In genomic region chr16:67872631-67873434, GRCh38 we compare ENCODE assay signal across 8 cellular contexts. TPM values are rescaled to one million over a fixed set of nuclear protein-coding genes. Genes with fewer than 3 reads are reported as not detected.
DNase-seq lines count a peak whose midpoint lies in the region; ATAC-seq and TF ChIP-seq lines count a peak whose summit lies in the region.

Gene EDC4 (plus strand): TSS chr16:67873052. CDS start chr16:67873262, 210 bp downstream.

- peak within 1 kb of the TSS; percentile 95 for H3K4me3 Mint-ChIP-seq in neural crest cell

- 1 to 7% (median 2%) methylated on average over 17 to 72 of the region's 72 CpGs for WGBS in stomach, 5 donors

- no peak for TF ChIP-seq CTCF in foreskin fibroblast (IDR thresholded peaks at IDR 0.05; ENCODE audit: low read depth, low read length)
- no peak for TF ChIP-seq CTCF in neural crest cell (conservative IDR thresholded peaks at IDR 0.05)
- no peak for TF ChIP-seq CTCF in stomach (IDR thresholded peaks at IDR 0.05)

- H3K27me3 ChIP-seq in SJCRH30 (no peaks in the 10 kb centered on the region), stomach (no peaks in the 10 kb centered on the region)

- H3K36me3 ChIP-seq in SJCRH30 (peaks cover 4% of the 10 kb centered on the region), stomach (peaks cover 42 to 63% (median 59%) of the 10 kb centered on the region in 4 donors)

- H3K4me3 ChIP-seq in SJCRH30 (peak within 1 kb of the TSS; percentile 97), foreskin fibroblast (ENCODE audit: low read depth in 1 of 2, low read length in 2 of 2) (peak within 1 kb of the TSS; percentile 88 to 94), stomach (peak within 1 kb of the TSS; percentile 95 to 97 (median 96))

- ATAC-seq in GM19452 (IDR thresholded peaks at IDR 0.05; ENCODE audit: unreplicated experiment) = peak; percentile 71

- DNase-seq in COLO829 (ENCODE audit: low spot score) (peak; percentile 82), HT-29 (ENCODE audit: low spot score) (peak; percentile 77), SJCRH30 (peak; percentile 72 to 77), foreskin fibroblast (peak; percentile 78 to 92), neural crest cell (ENCODE audit: low read depth, low spot score) (peak; percentile 71), stomach (peak; percentile 85)
- peak; percentile 82 for DNase-seq in activated gamma-delta T cell treated with anti-CD3 and anti-CD28 coated beads, Interleukin-2, amount 50 U/mL, for 16 hours (ENCODE audit: low read depth)

- no peak for TF ChIP-seq POLR2A in stomach (IDR thresholded peaks at IDR 0.05)

- H3K4me1 ChIP-seq in SJCRH30 = no peaks in the 10 kb centered on the region
- peaks cover 16 to 46% (median 35%) of the 10 kb centered on the region in 4 donors for H3K4me1 ChIP-seq in stomach

- H3K36me3 Mint-ChIP-seq in neural crest cell (ENCODE audit: low read depth) = peaks cover 8% of the 10 kb centered on the region

- peak within 1 kb of the TSS; percentile 94 for H3K27ac Mint-ChIP-seq in neural crest cell (ENCODE audit: unreplicated experiment)

- no peaks in the 10 kb centered on the region for H3K9me3 Mint-ChIP-seq in neural crest cell

- intact Hi-C loops in stomach (cut with DNase I; ENCODE audit: low total_unique reads) = no loop called here

- no peaks in the 10 kb centered on the region for H3K27me3 Mint-ChIP-seq in neural crest cell (ENCODE audit: low read depth)

- H3K27ac ChIP-seq in SJCRH30 = peak within 1 kb of the TSS; percentile 55
- peak within 1 kb of the TSS; percentile 75 to 90 (median 85) for H3K27ac ChIP-seq in stomach

- no peak for TF ChIP-seq EP300 in stomach (IDR thresholded peaks at IDR 0.05)

- H3K4me1 Mint-ChIP-seq in neural crest cell = peaks cover 28% of the 10 kb centered on the region

- H3K9me3 ChIP-seq in SJCRH30 (replicated peaks) = no peaks in the 10 kb centered on the region
- H3K9me3 ChIP-seq in stomach = no peaks in the 10 kb centered on the region

RNA-seq across cellular contexts. Expression of gene EDC4, which starts in this region (rescaled TPM):
- total RNA-seq in HT-29 (2014; rRNA removed; shearing (Covaris generic)) = 107 and 121 TPM in 2 replicates
- total RNA-seq in SJCRH30 (2014; rRNA removed; shearing (Covaris generic)) = 40.9 and 43.5 TPM in 2 replicates
- total RNA-seq in neural crest cell (100 and 101 TPM in 2 replicates), stomach (100 to 1,000 TPM in 2 of 5 donors, 10 to 100 TPM in 3; 41.5 to 141 (median 58.5) TPM)
- 10 to 100 TPM; 22.0 to 27.6 (median 22.2) TPM for polyA plus RNA-seq in stomach

Comparison
In these comparisons a context has a peak if more than half of its experiments do, and no peak if none do; other contexts are left out.
1. Peak in every context shown above with its lines: DNase-seq, ATAC-seq, H3K4me3 ChIP-seq and H3K27ac ChIP-seq.